In genomic region chr3:48472923-48473616, GRCh38 we compare ENCODE assay signal across 8 cellular contexts. TPM values are rescaled to one million over a fixed set of nuclear protein-coding genes. Genes with fewer than 3 reads are reported as not detected.
DNase-seq lines count a peak whose midpoint lies in the region; ATAC-seq, FAIRE-seq and TF ChIP-seq lines count a peak whose summit lies in the region.

No MANE protein-coding gene starts in this region.

- peaks cover 52% of the 10 kb centered on the region for H3K4me1 Mint-ChIP-seq in T-helper 1 cell treated with Interleukin-12 subunit alpha and Interleukin-12 subunit beta and Interleukin-4 antibody, amounts not matched to agents 30 μg/mL and 1 μg/mL, for 36 hours (ENCODE audit: low read depth)

- peak overlapping the region; percentile 85 for H3K4me3 Mint-ChIP-seq in T-helper 1 cell treated with Interleukin-12 subunit alpha and Interleukin-12 subunit beta and Interleukin-4 antibody, amounts not matched to agents 30 μg/mL and 1 μg/mL, for 36 hours

- H3K36me3 Mint-ChIP-seq in T-helper 1 cell treated with Interleukin-12 subunit alpha and Interleukin-12 subunit beta and Interleukin-4 antibody, amounts not matched to agents 30 μg/mL and 1 μg/mL, for 36 hours (ENCODE audit: low read depth): peaks cover 31% of the 10 kb centered on the region

- H3K36me3 ChIP-seq in psoas muscle (ENCODE audit: insufficient read depth in 1 of 2, low read depth in 1 of 2): peaks cover 0 to 13% of the 10 kb centered on the region in 2 donors

- 1% methylated on average over 17 of the region's 17 CpGs for WGBS in right cardiac atrium
- 9% methylated on average over 15 to 17 of the region's 17 CpGs for WGBS in psoas muscle, 3 donors

- DNase-seq in NCI-H1092 treated with DMSO at 0.1 percent for 48 hours (lab: John Stamatoyannopoulos, UW): peak; percentile 31
- peak in 53 of 56 donors; percentile 40 to 91 (median 75) for DNase-seq in amygdala (lab: John Stamatoyannopoulos, UW)
- DNase-seq in right cardiac atrium: peak; percentile 94 to 97 (median 97)
- peak; percentile 92 to 93 for DNase-seq in psoas muscle
- peak; percentile 95 for DNase-seq in urothelium cell line (ENCODE audit: low spot score)

- TF ChIP-seq CTCF in GM12874 (IDR thresholded peaks at IDR 0.05; ENCODE audit: insufficient read depth, low read depth, low read length) (peak; percentile 65), psoas muscle (IDR thresholded peaks at IDR 0.05) (peak; percentile 36)

- intact Hi-C loops in right cardiac atrium (cut with DNase I) (no loop called here), psoas muscle (cut with DNase I) (no loop called here)

- peak overlapping the region; percentile 99 for H3K27ac ChIP-seq in right cardiac atrium (ENCODE audit: low read length)
- H3K27ac ChIP-seq in psoas muscle: peak overlapping the region; percentile 86

- peak; percentile 70 for FAIRE-seq in urothelium cell line (lab: Jason Lieb, UNC)

- peaks cover 11% of the 10 kb centered on the region for H3K4me1 ChIP-seq in right cardiac atrium (ENCODE audit: control insufficient read depth, insufficient read depth, low read length)
- H3K4me1 ChIP-seq in psoas muscle: peaks cover 20% of the 10 kb centered on the region

- no peaks in the 10 kb centered on the region for H3K27me3 ChIP-seq in right cardiac atrium (ENCODE audit: control insufficient read depth, insufficient read depth)
- H3K27me3 ChIP-seq in psoas muscle (ENCODE audit: insufficient read depth in 3 of 3, low read length in 2 of 3): no peaks in the 10 kb centered on the region

- no peaks in the 10 kb centered on the region for H3K27me3 Mint-ChIP-seq in T-helper 1 cell treated with Interleukin-12 subunit alpha and Interleukin-12 subunit beta and Interleukin-4 antibody, amounts not matched to agents 30 μg/mL and 1 μg/mL, for 36 hours (ENCODE audit: low read depth)

- H3K9me3 Mint-ChIP-seq in T-helper 1 cell treated with Interleukin-12 subunit alpha and Interleukin-12 subunit beta and Interleukin-4 antibody, amounts not matched to agents 30 μg/mL and 1 μg/mL, for 36 hours: no peaks in the 10 kb centered on the region

- ATAC-seq in HG02642 (IDR thresholded peaks at IDR 0.05; ENCODE audit: poor library complexity, unreplicated experiment) (peak; percentile 82), right cardiac atrium (peak; percentile 93), psoas muscle (peak; percentile 81 to 92 (median 88))

- H3K4me3 ChIP-seq in right cardiac atrium (ENCODE audit: low read length): peak overlapping the region; percentile 89
- H3K4me3 ChIP-seq in psoas muscle: peak overlapping the region; percentile 79

- H3K9me3 ChIP-seq in right cardiac atrium (ENCODE audit: control insufficient read depth, low read length) (no peaks in the 10 kb centered on the region), psoas muscle (no peaks in the 10 kb centered on the region)

- H3K27ac Mint-ChIP-seq in T-helper 1 cell treated with Interleukin-12 subunit alpha and Interleukin-12 subunit beta and Interleukin-4 antibody, amounts not matched to agents 30 μg/mL and 1 μg/mL, for 36 hours: peak overlapping the region; percentile 96

RNA-seq across cellular contexts. Expression of gene ATRIP, which starts 26.5 kb away (rescaled TPM):
- total RNA-seq in right cardiac atrium (1 to 10 TPM; 4.0 to 5.2 (median 4.3) TPM), psoas muscle (1 to 10 TPM; 4.4 to 5.6 (median 5.2) TPM)
- polyA plus RNA-seq in right cardiac atrium (3.5 TPM), psoas muscle (1 to 10 TPM; 3.7 to 4.5 (median 3.9) TPM)

RNA-seq across cellular contexts. Expression of gene SHISA5, which starts 30.9 kb away (rescaled TPM):
- 10 to 100 TPM; 72.9 to 93.1 (median 76.2) TPM for total RNA-seq in right cardiac atrium
- 57.0 TPM for polyA plus RNA-seq in right cardiac atrium
- total RNA-seq in psoas muscle: 10 to 100 TPM; 23.9 to 34.7 (median 28.7) TPM
- polyA plus RNA-seq in psoas muscle: 10 to 100 TPM; 16.9 to 24.3 (median 23.1) TPM

RNA-seq across cellular contexts. Expression of gene TMA7, which starts 33.0 kb away (rescaled TPM):
- 100 to 1,000 TPM; 187 to 270 (median 216) TPM for total RNA-seq in right cardiac atrium
- 526 TPM for polyA plus RNA-seq in right cardiac atrium
- total RNA-seq in psoas muscle: 100 to 1,000 TPM; 156 to 218 (median 185) TPM
- polyA plus RNA-seq in psoas muscle: 100 to 1,000 TPM; 295 to 342 (median 332) TPM

RNA-seq across cellular contexts. Expression of gene CCDC51, which starts 33.2 kb away (rescaled TPM):
- total RNA-seq in right cardiac atrium (10 to 100 TPM in 3 of 4 donors, 1 to 10 TPM in 1; 8.7 to 11.5 (median 11.1) TPM), psoas muscle (1 to 10 TPM; 5.3 to 9.5 (median 5.4) TPM)
- polyA plus RNA-seq in right cardiac atrium (11.2 TPM), psoas muscle (10 to 100 TPM in 2 of 3 donors, 1 to 10 TPM in 1; 7.7 to 19.6 (median 16.5) TPM)

RNA-seq across cellular contexts. Expression of gene PLXNB1, which starts 43.2 kb away (rescaled TPM):
- total RNA-seq in right cardiac atrium (10 to 100 TPM; 49.4 to 84.5 (median 55.0) TPM), psoas muscle (1 to 10 TPM; 2.5 to 3.9 (median 2.8) TPM)
- polyA plus RNA-seq in right cardiac atrium (52.7 TPM), psoas muscle (1 to 10 TPM; 2.3 to 6.1 (median 2.5) TPM)

Comparison
In these comparisons a context has a peak if more than half of its experiments do, and no peak if none do; other contexts are left out.
1. Peak in every context shown above with its lines: DNase-seq, ATAC-seq, H3K4me3 ChIP-seq and H3K27ac ChIP-seq.
2. DNase-seq: peak in every context shown above with its lines; median percentile 97 in right cardiac atrium; 95 in urothelium cell line; 92 in psoas muscle; 75 in amygdala; 31 in NCI-H1092 treated with DMSO at 0.1 percent for 48 hours.